Comparison of ENCODE assay signal across 18 cellular contexts in genomic region chr11:445765-446588, GRCh38. TPM values are rescaled to one million over a fixed set of nuclear protein-coding genes. Genes with fewer than 3 reads are reported as not detected.
DNase-seq lines count a peak whose midpoint lies in the region; ATAC-seq and TF ChIP-seq lines count a peak whose summit lies in the region.
"Had no signal": no experiment of that assay in that cellular context is flagged by ENCODE, and none has a peak within 500 bp of the region (broad histone marks: within the 10 kb centered on the region; RNA-seq: fewer than 3 reads in every experiment).

No MANE protein-coding gene starts in this region.

- H3K27me3 Mint-ChIP-seq in T-helper 1 cell treated with Interleukin-12 subunit alpha and Interleukin-12 subunit beta and Interleukin-4 antibody, amounts not matched to agents 30 μg/mL and 1 μg/mL, for 36 hours (ENCODE audit: low read depth), result no peaks in the 10 kb centered on the region
- H3K27me3 Mint-ChIP-seq in chondrocyte (ENCODE audit: low read depth) (no peaks in the 10 kb centered on the region), nephron progenitor cell (ENCODE audit: low read depth, poor library complexity) (peaks cover 4% of the 10 kb centered on the region)

- no peak for ATAC-seq in HG02588 (IDR thresholded peaks at IDR 0.05; ENCODE audit: unreplicated experiment)
- ATAC-seq: heart right ventricle; naive thymus-derived CD4-positive, alpha-beta T cell had no signal

- peak overlapping the region; percentile 57 for H3K27ac Mint-ChIP-seq in T-helper 1 cell treated with Interleukin-12 subunit alpha and Interleukin-12 subunit beta and Interleukin-4 antibody, amounts not matched to agents 30 μg/mL and 1 μg/mL, for 36 hours
- H3K27ac Mint-ChIP-seq in chondrocyte (ENCODE audit: unreplicated experiment) (no peak overlapping the region), nephron progenitor cell (peak overlapping the region; percentile 86)
- H3K27ac Mint-ChIP-seq: activated CD4-positive, alpha-beta memory T cell treated with anti-CD3 and anti-CD28 coated beads for 36 hours; activated T-helper 2 cell treated with anti-CD3 and anti-CD28 coated beads, Interferon-gamma antibody, Interleukin-2, Interleukin-4, amounts not matched to agents 10 μg/mL and 5 μg/mL and 100 μg/mL, durations not matched to agents 14 hours and 24 hours and 36 hours had no signal

- no peak overlapping the region for H3K27ac ChIP-seq in HEK293 (ENCODE audit: extremely low read depth, low read depth, low read length)
- H3K27ac ChIP-seq: heart right ventricle, SJCRH30, tibial artery had no signal

- H3K4me3 Mint-ChIP-seq in T-helper 1 cell treated with Interleukin-12 subunit alpha and Interleukin-12 subunit beta and Interleukin-4 antibody, amounts not matched to agents 30 μg/mL and 1 μg/mL, for 36 hours, result no peak overlapping the region
- H3K4me3 Mint-ChIP-seq in chondrocyte (ENCODE audit: unreplicated experiment) (no peak overlapping the region), nephron progenitor cell (no peak overlapping the region)

- H3K4me3 ChIP-seq in HEK293 (ENCODE audit: low read depth, low read length), result no peak overlapping the region
- H3K4me3 ChIP-seq: heart right ventricle, SJCRH30, tibial artery had no signal

- H3K36me3 ChIP-seq in HEK293 (ENCODE audit: control insufficient read depth in 2 of 2, insufficient read depth in 1 of 2, low read length in 2 of 2), result no peaks in the 10 kb centered on the region
- H3K36me3 ChIP-seq: SJCRH30, tibial artery had no signal

- TF ChIP-seq CTCF in HEK293 (tag by site-specific recombination; IDR thresholded peaks at IDR 0.05), result no peak
- no peak for TF ChIP-seq CTCF in chondrocyte (IDR thresholded peaks at IDR 0.05)
- no peak for TF ChIP-seq CTCF in nephron progenitor cell (IDR thresholded peaks at IDR 0.05)

- POLR2A ChIA-PET in HEK293 (lab: Yijun Ruan, JAX), result no interaction called here

- peaks cover 9% of the 10 kb centered on the region for H3K4me1 Mint-ChIP-seq in T-helper 1 cell treated with Interleukin-12 subunit alpha and Interleukin-12 subunit beta and Interleukin-4 antibody, amounts not matched to agents 30 μg/mL and 1 μg/mL, for 36 hours (ENCODE audit: low read depth)
- peaks cover 22% of the 10 kb centered on the region for H3K4me1 Mint-ChIP-seq in chondrocyte (ENCODE audit: low read depth)
- H3K4me1 Mint-ChIP-seq in nephron progenitor cell, result peaks cover 36% of the 10 kb centered on the region

- CTCF ChIA-PET in HEK293 (lab: Yijun Ruan, JAX), result interaction anchor here (0.5 to 0.9 kb wide), 3 partner anchors 58 to 196 kb away, joined by 3 read pairs; no protein-coding TSS in a partner anchor

- H3K36me3 Mint-ChIP-seq in T-helper 1 cell treated with Interleukin-12 subunit alpha and Interleukin-12 subunit beta and Interleukin-4 antibody, amounts not matched to agents 30 μg/mL and 1 μg/mL, for 36 hours (ENCODE audit: low read depth), result no peaks in the 10 kb centered on the region
- no peaks in the 10 kb centered on the region for H3K36me3 Mint-ChIP-seq in chondrocyte (ENCODE audit: low read depth)
- H3K36me3 Mint-ChIP-seq in nephron progenitor cell (ENCODE audit: low read depth), result no peaks in the 10 kb centered on the region
- H3K36me3 Mint-ChIP-seq: activated CD4-positive, alpha-beta memory T cell treated with anti-CD3 and anti-CD28 coated beads for 36 hours had no signal

- H3K4me1 ChIP-seq in HEK293 (ENCODE audit: control insufficient read depth, insufficient read depth, low read length), result no peaks in the 10 kb centered on the region

- no peaks in the 10 kb centered on the region for H3K9me3 Mint-ChIP-seq in T-helper 1 cell treated with Interleukin-12 subunit alpha and Interleukin-12 subunit beta and Interleukin-4 antibody, amounts not matched to agents 30 μg/mL and 1 μg/mL, for 36 hours
- no peaks in the 10 kb centered on the region for H3K9me3 Mint-ChIP-seq in chondrocyte (ENCODE audit: low read depth)
- H3K9me3 Mint-ChIP-seq in nephron progenitor cell, result no peaks in the 10 kb centered on the region
- H3K9me3 Mint-ChIP-seq: activated CD4-positive, alpha-beta memory T cell treated with anti-CD3 and anti-CD28 coated beads for 36 hours; activated T-helper 2 cell treated with anti-CD3 and anti-CD28 coated beads, Interferon-gamma antibody, Interleukin-2, Interleukin-4, amounts not matched to agents 10 μg/mL and 5 μg/mL and 100 μg/mL, durations not matched to agents 14 hours and 24 hours and 36 hours; naive thymus-derived CD4-positive, alpha-beta T cell had no signal

- H3K9me3 ChIP-seq in HEK293 (ENCODE audit: control insufficient read depth, insufficient read depth, low read depth, low read length), result no peaks in the 10 kb centered on the region
- H3K9me3 ChIP-seq: heart right ventricle, SJCRH30, tibial artery had no signal

- no peak for DNase-seq in T-helper 1 cell
- DNase-seq in chondrocyte (ENCODE audit: low spot score), result peak; percentile 72
- no peak for DNase-seq in nephron progenitor cell
- no peak for DNase-seq in activated effector memory CD4-positive, alpha-beta T cell treated with Interleukin-2 at 50 U/mL for 16 hours
- DNase-seq in GM19240 (ENCODE audit: insufficient read length, low spot score), result no peak
- DNase-seq: activated CD4-positive, alpha-beta memory T cell treated with anti-CD3 and anti-CD28 coated beads for 36 hours; dermis blood vessel endothelial cell; heart right ventricle; naive thymus-derived CD4-positive, alpha-beta T cell; NCI-H1105 treated with DMSO at 0.1 percent for 48 hours; retina; tibial artery had no signal

TF ChIP-seq in HEK293, 187 proteins besides CTCF, POLR2A, EP300 and RAD21 (continues in another document):
- TF ChIP-seq AEBP2 (tag by site-specific recombination; IDR thresholded peaks at IDR 0.05; ENCODE audit: borderline replicate concordance) (no peak), BCL11B (tag by site-specific recombination; IDR thresholded peaks at IDR 0.05; ENCODE audit: low read depth) (no peak), ZNF660 (tag by site-specific recombination; IDR thresholded peaks at IDR 0.05) (no peak), ZNF148 (tag by site-specific recombination; IDR thresholded peaks at IDR 0.05; ENCODE audit: borderline replicate concordance) (no peak), ZNF449 (tag by site-specific recombination; IDR thresholded peaks at IDR 0.05) (no peak), ZNF521 (tag by site-specific recombination; IDR thresholded peaks at IDR 0.05) (no peak), ZIC2 (tag by site-specific recombination; IDR thresholded peaks at IDR 0.05) (peak; percentile 45; the same call in 1 of the 2 replicates), ZNF610 (tag by site-specific recombination; IDR thresholded peaks at IDR 0.05; ENCODE audit: borderline replicate concordance) (no peak), ZNF335 (tag by site-specific recombination; conservative IDR thresholded peaks at IDR 0.05) (0 out of 2 replicates have a peak, but pooled peaks have one; percentile 12), TCF7L2 (IDR thresholded peaks at IDR 0.05; ENCODE audit: borderline replicate concordance, low read depth, low read length) (no peak), ZNF776 (tag by site-specific recombination; IDR thresholded peaks at IDR 0.05; ENCODE audit: borderline replicate concordance) (no peak)

RNA-seq across cellular contexts. Expression of gene PTDSS2, which starts 4.1 kb away (rescaled TPM):
- total RNA-seq in chondrocyte, result 30.0 to 32.5 TPM (median 32.0 TPM) in 3 replicates

RNA-seq across cellular contexts. Expression of gene ANO9, which starts 4.2 kb away (rescaled TPM):
- total RNA-seq in chondrocyte, result not detected in 3 replicates
- total RNA-seq: fibroblast of lung had no signal

RNA-seq across cellular contexts. Expression of gene SIGIRR, which starts 31.2 kb away (rescaled TPM):
- 12.3 to 26.6 TPM (median 25.9 TPM) in 3 replicates for total RNA-seq in chondrocyte
- total RNA-seq: SJCRH30 had no signal

RNA-seq across cellular contexts. Expression of gene PKP3, which starts 52.0 kb away (rescaled TPM):
- 0.56 to 0.92 TPM (median 0.85 TPM) in 3 replicates for total RNA-seq in chondrocyte
- total RNA-seq: activated T-helper 2 cell treated with anti-CD3 and anti-CD28 coated beads, Interferon-gamma antibody, Interleukin-2, Interleukin-4, amounts not matched to agents 10 μg/mL and 5 μg/mL and 100 μg/mL, durations not matched to agents 14 hours and 24 hours and 36 hours; naive thymus-derived CD4-positive, alpha-beta T cell; SJCRH30 had no signal
